Comparison of ENCODE assay signal across 8 cellular contexts in the genomic region with DNA sequence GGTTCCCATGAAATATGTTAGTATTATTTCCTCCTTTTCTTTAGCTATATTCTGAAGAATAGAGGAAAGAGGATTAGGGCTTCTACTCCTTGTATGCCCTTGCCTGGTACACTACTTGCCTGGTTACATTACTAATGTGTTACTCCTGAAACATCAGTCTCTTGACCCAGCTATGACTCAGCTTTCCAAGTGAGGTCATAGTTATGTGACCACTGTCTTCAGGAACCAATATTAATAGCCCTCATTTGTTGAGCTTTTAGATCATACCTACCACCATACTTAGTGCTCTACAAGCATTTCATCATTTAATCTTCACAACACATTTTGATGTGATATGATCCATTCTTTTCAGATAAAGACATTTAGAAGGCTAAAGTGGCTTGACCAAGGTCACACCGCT.
A peak's percentile ranks its signal among the peaks of the same experiment; 100 is the strongest.
DNase-seq lines count a peak whose midpoint lies in the region; ATAC-seq and TF ChIP-seq lines count a peak whose summit lies in the region.

No MANE protein-coding gene starts in this region.

- H3K9me3 ChIP-seq in prostate gland = no peaks in the 10 kb centered on the region

- ATAC-seq in GM18907 (IDR thresholded peaks at IDR 0.05; ENCODE audit: unreplicated experiment) = peak; percentile 60
- ATAC-seq in HG03354 (IDR thresholded peaks at IDR 0.05; ENCODE audit: poor library complexity, severe bottlenecking, unreplicated experiment) = peak; percentile 58
- ATAC-seq in stimulated activated effector memory CD8-positive, alpha-beta T cell treated with anti-CD3 and anti-CD28 coated beads, Interleukin-12 subunit alpha, Interleukin-12 subunit beta, amount 100 ng/mL, for 72 hours = peak; percentile 79
- ATAC-seq in T-cell (replicated peaks in 1 of 4) = no peak

- intact Hi-C loops in prostate gland (cut with DNase I) = loop anchor here (5.0 kb wide), 1 partner anchor 164 kb away; no protein-coding TSS in a partner anchor

- TF ChIP-seq POLR2A in prostate gland (IDR thresholded peaks at IDR 0.05) = no peak

- H3K4me1 ChIP-seq in prostate gland (replicated peaks) = no peaks in the 10 kb centered on the region

- no peaks in the 10 kb centered on the region for H3K27me3 Mint-ChIP-seq in T-cell

- TF ChIP-seq CTCF in cardiac fibroblast (IDR thresholded peaks at IDR 0.05; ENCODE audit: low read depth, low read length) (no peak), prostate gland (IDR thresholded peaks at IDR 0.05) (no peak)

- no peaks in the 10 kb centered on the region for H3K36me3 ChIP-seq in prostate gland

- CTCF ChIA-PET in T-cell (lab: Charles Lee) = no interaction called here

- DNase-seq in cardiac fibroblast (ENCODE audit: low read depth in 2 of 2) (peak; percentile 67 to 91), germinal center (ENCODE audit: low spot score) (no peak), prostate gland (ENCODE audit: low spot score) (no peak), epidermal melanocyte (ENCODE audit: insufficient read length, low spot score) (no peak), T-cell (no peak)
- DNase-seq in stimulated activated effector memory CD8-positive, alpha-beta T cell treated with anti-CD3 and anti-CD28 coated beads, Interleukin-12 subunit alpha, Interleukin-12 subunit beta, amount 100 ng/mL, for 72 hours (ENCODE audit: low spot score in 2 of 2) = no peak

- no peak overlapping the region for H3K27ac Mint-ChIP-seq in stimulated activated effector memory CD8-positive, alpha-beta T cell treated with anti-CD3 and anti-CD28 coated beads, Interleukin-12 subunit alpha, Interleukin-12 subunit beta, amount 100 ng/mL, for 72 hours
- peak overlapping the region in 1 of 2 donors; percentile 57 for H3K27ac Mint-ChIP-seq in T-cell

- peaks cover 9% of the 10 kb centered on the region for H3K4me1 Mint-ChIP-seq in stimulated activated effector memory CD8-positive, alpha-beta T cell treated with anti-CD3 and anti-CD28 coated beads, Interleukin-12 subunit alpha, Interleukin-12 subunit beta, amount 100 ng/mL, for 72 hours
- H3K4me1 Mint-ChIP-seq in T-cell = peaks cover 11 to 25% (median 19%) of the 10 kb centered on the region in 3 donors

- no peak overlapping the region for H3K4me3 Mint-ChIP-seq in stimulated activated effector memory CD8-positive, alpha-beta T cell treated with anti-CD3 and anti-CD28 coated beads, Interleukin-12 subunit alpha, Interleukin-12 subunit beta, amount 100 ng/mL, for 72 hours
- no peak overlapping the region for H3K4me3 Mint-ChIP-seq in T-cell

- no peaks in the 10 kb centered on the region for H3K36me3 Mint-ChIP-seq in stimulated activated effector memory CD8-positive, alpha-beta T cell treated with anti-CD3 and anti-CD28 coated beads, Interleukin-12 subunit alpha, Interleukin-12 subunit beta, amount 100 ng/mL, for 72 hours
- no peaks in the 10 kb centered on the region for H3K36me3 Mint-ChIP-seq in T-cell

- whole genome bisulfite sequencing in prostate gland = 100% methylated on average over 1 of the region's 1 CpG

- H3K27me3 ChIP-seq in prostate gland (replicated peaks; ENCODE audit: insufficient read depth) = no peaks in the 10 kb centered on the region

- H3K27ac ChIP-seq in prostate gland = peak overlapping the region in 1 of 2 donors; percentile 24

- H3K4me3 ChIP-seq in cardiac fibroblast (replicated peaks in 1 of 2; ENCODE audit: low read depth in 2 of 2, low read length in 2 of 2) (no peak overlapping the region), prostate gland (no peak overlapping the region)

- POLR2A ChIA-PET in T-cell (lab: Charles Lee) = interaction anchor here in 1 of 2 donors (0.6 kb wide), 1 partner anchor 865 kb away, joined by 3 read pairs; no protein-coding TSS in a partner anchor

- no peaks in the 10 kb centered on the region for H3K9me3 Mint-ChIP-seq in stimulated activated effector memory CD8-positive, alpha-beta T cell treated with anti-CD3 and anti-CD28 coated beads, Interleukin-12 subunit alpha, Interleukin-12 subunit beta, amount 100 ng/mL, for 72 hours
- no peaks in the 10 kb centered on the region for H3K9me3 Mint-ChIP-seq in T-cell

Comparison
In these comparisons a context has a peak if more than half of its experiments do, and no peak if none do; other contexts are left out.
1. ATAC-seq: peak in GM18907 (single experiment), HG03354 (single experiment) and stimulated activated effector memory CD8-positive, alpha-beta T cell treated with anti-CD3 and anti-CD28 coated beads, Interleukin-12 subunit alpha, Interleukin-12 subunit beta, amount 100 ng/mL, for 72 hours (single experiment); none in T-cell (0 of 4).
2. DNase-seq: peak in cardiac fibroblast (2 of 2); none in stimulated activated effector memory CD8-positive, alpha-beta T cell treated with anti-CD3 and anti-CD28 coated beads, Interleukin-12 subunit alpha, Interleukin-12 subunit beta, amount 100 ng/mL, for 72 hours (0 of 2), germinal center (single experiment), prostate gland (single experiment), epidermal melanocyte (single experiment) and T-cell (0 of 34).